8 cellular contexts compared by ENCODE assay signal in the genomic region with DNA sequence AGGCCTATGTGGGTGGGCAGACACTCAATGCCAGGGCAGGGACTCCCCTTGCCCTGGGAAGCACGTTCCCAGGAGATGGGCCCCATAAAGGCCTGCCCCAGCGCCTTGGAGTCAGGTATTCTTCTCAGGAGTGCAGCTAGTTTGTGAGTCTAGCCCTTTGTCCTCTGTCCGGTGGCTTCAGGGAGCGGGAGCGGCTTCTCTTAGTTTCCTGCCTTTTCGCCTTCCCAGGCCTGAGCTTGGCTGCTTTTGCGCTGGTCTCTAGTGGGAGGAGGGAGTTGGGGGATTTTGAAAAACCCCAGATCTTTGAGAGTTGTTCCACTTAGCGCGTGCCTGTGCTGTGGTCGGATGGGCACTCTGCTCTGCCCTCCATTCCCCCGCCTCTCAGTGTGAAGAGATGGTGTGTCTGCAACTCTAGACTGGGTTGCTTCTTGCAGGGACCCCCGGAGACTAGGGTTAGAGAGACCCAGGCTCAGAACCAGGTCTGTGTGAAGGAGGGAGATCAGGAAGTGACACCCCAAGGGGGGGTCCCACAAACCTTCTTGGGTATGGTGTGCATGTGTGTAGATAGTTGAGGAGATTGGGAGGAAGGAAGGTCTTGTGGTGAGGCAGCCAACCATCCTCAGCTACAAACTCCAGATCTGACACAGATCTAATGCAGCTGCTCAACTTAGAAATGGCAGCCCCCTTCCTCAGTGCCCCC. TPM values are rescaled to one million over a fixed set of nuclear protein-coding genes. Genes with fewer than 3 reads are reported as not detected.
DNase-seq lines count a peak whose midpoint lies in the region; ATAC-seq and TF ChIP-seq lines count a peak whose summit lies in the region.

No MANE protein-coding gene starts in this region.

- DNase-seq in ELF-1 (ENCODE audit: low read depth, low spot score): peak; percentile 52
- peak; percentile 51 to 68 (median 61) for DNase-seq in Peyer's patch
- DNase-seq in caudate nucleus (lab: John Stamatoyannopoulos, UW): peak in 1 of 61 donors; percentile 22
- DNase-seq in lower lobe of right lung: no peak
- peak; percentile 37 to 42 for DNase-seq in thyroid gland

- no peaks in the 10 kb centered on the region for H3K36me3 ChIP-seq in Peyer's patch
- H3K36me3 ChIP-seq in lower lobe of right lung: no peaks in the 10 kb centered on the region
- no peaks in the 10 kb centered on the region for H3K36me3 ChIP-seq in thyroid gland

- peak in 1 of 2 donors; percentile 15 for TF ChIP-seq POLR2A in Peyer's patch (IDR thresholded peaks at IDR 0.05)
- TF ChIP-seq POLR2A in thyroid gland (IDR thresholded peaks at IDR 0.05): peak in 1 of 2 donors; percentile 10

- H3K27me3 ChIP-seq in Peyer's patch: no peaks in the 10 kb centered on the region
- no peaks in the 10 kb centered on the region for H3K27me3 ChIP-seq in lower lobe of right lung (ENCODE audit: low read depth)
- H3K27me3 ChIP-seq in thyroid gland: no peaks in the 10 kb centered on the region

- ATAC-seq in lower lobe of right lung (no peak), HG02885 (IDR thresholded peaks at IDR 0.05; ENCODE audit: poor library complexity, unreplicated experiment) (no peak), HG02798 (IDR thresholded peaks at IDR 0.05; ENCODE audit: poor library complexity, unreplicated experiment) (no peak), GM18907 (IDR thresholded peaks at IDR 0.05; ENCODE audit: unreplicated experiment) (no peak)

- TF ChIP-seq CTCF in Peyer's patch (IDR thresholded peaks at IDR 0.05): no peak
- TF ChIP-seq CTCF in lower lobe of right lung (IDR thresholded peaks at IDR 0.05): no peak
- TF ChIP-seq CTCF in thyroid gland (IDR thresholded peaks at IDR 0.05): no peak

- peaks cover 3 to 53% (median 12%) of the 10 kb centered on the region in 4 donors for H3K4me1 ChIP-seq in Peyer's patch
- H3K4me1 ChIP-seq in lower lobe of right lung: peaks cover 73% of the 10 kb centered on the region
- peaks cover 50 to 56% of the 10 kb centered on the region in 2 donors for H3K4me1 ChIP-seq in thyroid gland

- peak overlapping the region; percentile 92 to 96 (median 94) for H3K4me3 ChIP-seq in Peyer's patch
- H3K4me3 ChIP-seq in lower lobe of right lung: peak overlapping the region; percentile 87
- H3K4me3 ChIP-seq in thyroid gland (replicated peaks in 1 of 3): peak overlapping the region; percentile 14 to 93 (median 73)

- H3K27ac ChIP-seq in Peyer's patch (peak overlapping the region; percentile 94 to 99 (median 96)), caudate nucleus (ENCODE audit: low read depth, low read length) (peak overlapping the region; percentile 83), lower lobe of right lung (peak overlapping the region; percentile 95), thyroid gland (peak overlapping the region; percentile 79 to 98 (median 96))

- 14% methylated on average over 8 to 12 of the region's 12 CpGs for WGBS in thyroid gland, 2 donors

- no peaks in the 10 kb centered on the region for H3K9me3 ChIP-seq in Peyer's patch
- no peaks in the 10 kb centered on the region for H3K9me3 ChIP-seq in lower lobe of right lung
- H3K9me3 ChIP-seq in thyroid gland: no peaks in the 10 kb centered on the region

- intact Hi-C loops in lower lobe of right lung (cut with DNase I) (no loop called here), thyroid gland (cut with DNase I) (loop anchor here (5.0 kb wide), 1 partner anchor 34 kb away; no protein-coding TSS in a partner anchor)

RNA-seq across cellular contexts. Expression of a gene that starts 1.3 kb away (rescaled TPM):
- 100 to 1,000 TPM in 3 of 4 donors, 10 to 100 TPM in 1; 93.0 to 357 (median 191) TPM for total RNA-seq in Peyer's patch
- 94.0 TPM for total RNA-seq in lower lobe of right lung
- total RNA-seq in thyroid gland: 100 to 1,000 TPM; 146 to 252 (median 164) TPM
